18 cellular contexts compared by ENCODE assay signal in the genomic region with DNA sequence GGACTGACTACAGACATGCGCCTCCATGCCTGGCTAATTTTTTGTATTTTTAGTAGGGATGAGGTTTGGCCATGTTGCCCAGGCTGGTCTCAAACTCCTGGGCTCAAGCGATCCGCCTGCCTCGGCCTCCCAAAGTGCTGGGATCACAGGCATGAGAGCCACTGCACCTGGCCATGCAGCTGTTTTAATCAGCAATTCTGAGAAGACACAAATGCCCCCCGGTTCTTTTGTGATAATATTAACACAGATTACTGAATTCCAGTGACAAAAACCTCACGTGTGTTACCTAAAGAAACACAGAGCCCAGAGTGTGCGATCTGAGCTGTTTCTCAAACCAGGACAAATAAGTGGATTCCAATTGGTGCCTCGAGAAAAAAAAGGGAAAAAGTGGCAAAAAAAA.
"Had no signal": no experiment of that assay in that cellular context is flagged by ENCODE, and none has a peak within 500 bp of the region (broad histone marks: within the 10 kb centered on the region; RNA-seq: fewer than 3 reads in every experiment).

No MANE protein-coding gene starts in this region.

- H3K4me1 ChIP-seq: breast epithelium, foreskin keratinocyte had no signal

- H3K27me3 ChIP-seq: breast epithelium, foreskin keratinocyte, right atrium auricular region, suprapubic skin had no signal

- ATAC-seq: activated CD4-positive, CD25-positive, alpha-beta regulatory T cell treated with anti-CD3 and anti-CD28 coated beads, Interleukin-2, amount 50 U/mL, for 24 hours; foreskin keratinocyte had no signal

- H3K27ac ChIP-seq: foreskin keratinocyte had no signal

- H3K9me3 ChIP-seq: breast epithelium, right atrium auricular region, suprapubic skin had no signal

- H3K27ac Mint-ChIP-seq: dendritic cell treated with granulocyte-macrophage colony-stimulating factor and Interleukin-4, amounts not matched to agents 40 ng/mL and 50 ng/mL, for 4 days; stimulated activated naive CD8-positive, alpha-beta T cell treated with anti-CD3 and anti-CD28 coated beads, Interleukin-15, Interleukin-2, amounts not matched to agents 100 ng/mL and 50 ng/mL, for 24 hours; T-helper 2 cell treated with Interferon-gamma antibody and Interleukin-4, amounts not matched to agents 5 μg/mL and 100 μg/mL, for 36 hours; type B pancreatic cell had no signal

- H3K4me3 ChIP-seq: skin epidermis had no signal

- H3K4me3 Mint-ChIP-seq: dendritic cell treated with granulocyte-macrophage colony-stimulating factor and Interleukin-4, amounts not matched to agents 40 ng/mL and 50 ng/mL, for 4 days; stimulated activated naive CD8-positive, alpha-beta T cell treated with anti-CD3 and anti-CD28 coated beads, Interleukin-15, Interleukin-2, amounts not matched to agents 100 ng/mL and 50 ng/mL, for 24 hours; T-helper 2 cell treated with Interferon-gamma antibody and Interleukin-4, amounts not matched to agents 5 μg/mL and 100 μg/mL, for 36 hours; type B pancreatic cell had no signal

- H3K36me3 ChIP-seq: breast epithelium had no signal

- DNase-seq: activated CD4-positive, alpha-beta T cell treated with anti-CD3 and anti-CD28 coated beads, Interleukin-2, amount 50 U/mL, for 1 hour; activated naive CD4-positive, alpha-beta T cell treated with Interleukin-2 at 50 U/mL for 16 hours; anterior cingulate cortex; cerebellar nuclear complex; effector memory CD4-positive, alpha-beta T cell; foreskin keratinocyte; kidney glomerular epithelial cell; midbrain; SW 1271 had no signal

- H3K27me3 Mint-ChIP-seq: dendritic cell treated with granulocyte-macrophage colony-stimulating factor and Interleukin-4, amounts not matched to agents 40 ng/mL and 50 ng/mL, for 4 days; stimulated activated naive CD8-positive, alpha-beta T cell treated with anti-CD3 and anti-CD28 coated beads, Interleukin-15, Interleukin-2, amounts not matched to agents 100 ng/mL and 50 ng/mL, for 24 hours; type B pancreatic cell had no signal
